In genomic region chr5:80516826-80517225, GRCh38 we compare ENCODE assay signal across 12 cellular contexts. TPM values are rescaled to one million over a fixed set of nuclear protein-coding genes. Genes with fewer than 3 reads are reported as not detected.
DNase-seq lines count a peak whose midpoint lies in the region; ATAC-seq and TF ChIP-seq lines count a peak whose summit lies in the region.
"Had no signal": no experiment of that assay in that cellular context is flagged by ENCODE, and none has a peak within 500 bp of the region (broad histone marks: within the 10 kb centered on the region; RNA-seq: fewer than 3 reads in every experiment).

No MANE protein-coding gene starts in this region.

- no peak for TF ChIP-seq CTCF in foreskin keratinocyte (conservative IDR thresholded peaks at IDR 0.05)

- ATAC-seq in GM18508 (IDR thresholded peaks at IDR 0.05; ENCODE audit: insufficient read depth, unreplicated experiment) (peak; percentile 65), foreskin keratinocyte (peak; percentile 100), HG03460 (IDR thresholded peaks at IDR 0.05; ENCODE audit: unreplicated experiment) (no peak), GM19397 (IDR thresholded peaks at IDR 0.05; ENCODE audit: unreplicated experiment) (no peak)

- no peaks in the 10 kb centered on the region for H3K27me3 ChIP-seq in foreskin keratinocyte

- DNase-seq in ACHN (peak; percentile 62), RPMI7951 (ENCODE audit: low read depth) (peak; percentile 86), foreskin keratinocyte (peak; percentile 81 to 91), anterior cingulate cortex (lab: John Stamatoyannopoulos, UW) (no peak), NCI-H128 (lab: John Stamatoyannopoulos, UW; ENCODE audit: unreplicated experiment) (no peak)
- DNase-seq: caudate nucleus, NCI-H1417 treated with DMSO at 0.1 percent for 48 hours had no signal

- H3K4me1 ChIP-seq in foreskin keratinocyte, result peaks cover 3% of the 10 kb centered on the region

- in situ Hi-C loops in ACHN (cut with HindIII; ENCODE audit: low pct_ligation_motif_present, low pct_unique_long_range_greater_than_20kb, low sequenced_read_pairs), result no loop called here

- peak overlapping the region; percentile 57 for H3K27ac ChIP-seq in foreskin keratinocyte

RNA-seq across cellular contexts. Expression of gene FAM151B, which starts 28.9 kb away (rescaled TPM):
- total RNA-seq in RPMI7951 (2014; rRNA removed; shearing (Covaris generic)), result 2.7 and 4.6 TPM in 2 replicates
- 1.2 and 1.3 TPM in 2 replicates for total RNA-seq in foreskin keratinocyte
- 0.68 and 0.70 TPM in 2 replicates for polyA plus RNA-seq in foreskin keratinocyte
- total RNA-seq: T-helper 1 cell treated with Interleukin-12 subunit alpha and Interleukin-12 subunit beta and Interleukin-4 antibody, amounts not matched to agents 30 ng/mL and 1 ng/mL, for 36 hours had no signal

RNA-seq across cellular contexts. Expression of gene ANKRD34B, which starts 53.3 kb away (rescaled TPM):
- not detected in 2 replicates for total RNA-seq in RPMI7951 (2014; rRNA removed; shearing (Covaris generic))
- not detected in 2 replicates for total RNA-seq in foreskin keratinocyte
- not detected in 2 replicates for polyA plus RNA-seq in foreskin keratinocyte
- total RNA-seq: lower leg skin; T-helper 1 cell treated with Interleukin-12 subunit alpha and Interleukin-12 subunit beta and Interleukin-4 antibody, amounts not matched to agents 30 ng/mL and 1 ng/mL, for 36 hours had no signal

Comparison
In these comparisons a context has a peak if more than half of its experiments do, and no peak if none do; other contexts are left out.
1. DNase-seq: peak in ACHN (single experiment), RPMI7951 (single experiment) and foreskin keratinocyte (2 of 2); none in anterior cingulate cortex (0 of 58) and NCI-H128 (single experiment).
2. ATAC-seq: peak in GM18508 (single experiment) and foreskin keratinocyte (single experiment); none in HG03460 (single experiment) and GM19397 (single experiment).